25 cellular contexts compared by ENCODE assay signal in the genomic region with DNA sequence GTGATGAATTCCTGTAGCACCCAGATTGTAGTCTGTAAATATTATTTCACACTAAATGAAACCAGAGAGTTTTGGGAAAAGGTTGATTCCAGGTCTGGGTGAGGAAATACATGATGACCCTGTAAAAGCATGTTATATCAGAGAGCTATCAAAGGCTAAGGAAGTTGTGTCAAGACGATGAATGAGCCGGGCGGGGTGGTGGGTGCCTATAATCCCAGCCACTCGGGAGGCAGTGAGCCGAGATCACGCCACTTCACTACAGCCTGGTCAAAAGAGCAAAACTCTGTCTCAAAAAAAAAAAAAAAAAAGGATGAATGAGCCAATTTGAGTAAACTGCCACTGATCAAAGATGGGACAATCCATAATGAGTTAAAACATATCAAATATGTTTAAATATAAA.
"Had no signal": no experiment of that assay in that cellular context is flagged by ENCODE, and none has a peak within 500 bp of the region (broad histone marks: within the 10 kb centered on the region; RNA-seq: fewer than 3 reads in every experiment).

No MANE protein-coding gene starts in this region.

- H3K4me3 ChIP-seq: breast epithelium, neural progenitor cell, psoas muscle, suprapubic skin, transverse colon had no signal

- H3K36me3 ChIP-seq: breast epithelium, neural progenitor cell had no signal

- H3K4me1 Mint-ChIP-seq: central memory CD8-positive, alpha-beta T cell; neural progenitor cell had no signal

- ATAC-seq: natural killer cell had no signal

- H3K9me3 Mint-ChIP-seq: activated T-helper 1 cell treated with anti-CD3 and anti-CD28 coated beads, Interleukin-12 subunit alpha, Interleukin-12 subunit beta, Interleukin-2, Interleukin-4 antibody, amounts not matched to agents 30 ng/mL and 10 ng/mL and 1 ng/mL, durations not matched to agents 14 hours and 24 hours and 36 hours; central memory CD8-positive, alpha-beta T cell; natural killer cell; neural progenitor cell; T-helper 1 cell treated with Interleukin-12 subunit alpha and Interleukin-12 subunit beta and Interleukin-4 antibody, amounts not matched to agents 30 μg/mL and 1 μg/mL, for 36 hours had no signal

- H3K9ac ChIP-seq: neural progenitor cell, parathyroid adenoma had no signal

- H3K4me1 ChIP-seq: breast epithelium, neural progenitor cell had no signal

- H3K36me3 Mint-ChIP-seq: natural killer cell had no signal

- H3K27me3 Mint-ChIP-seq: central memory CD8-positive, alpha-beta T cell had no signal

- H3K4me3 Mint-ChIP-seq: activated T-helper 1 cell treated with anti-CD3 and anti-CD28 coated beads, Interleukin-12 subunit alpha, Interleukin-12 subunit beta, Interleukin-2, Interleukin-4 antibody, amounts not matched to agents 30 ng/mL and 10 ng/mL and 1 ng/mL, durations not matched to agents 14 hours and 24 hours and 36 hours; central memory CD8-positive, alpha-beta T cell; natural killer cell; neural progenitor cell; T-helper 1 cell treated with Interleukin-12 subunit alpha and Interleukin-12 subunit beta and Interleukin-4 antibody, amounts not matched to agents 30 μg/mL and 1 μg/mL, for 36 hours had no signal

- H3K27ac ChIP-seq: breast epithelium, neural progenitor cell, parathyroid adenoma, psoas muscle, suprapubic skin, transverse colon, VCaP had no signal

- H3K27me3 ChIP-seq: breast epithelium, neural progenitor cell, suprapubic skin, transverse colon had no signal

- H3K4me2 ChIP-seq: neural progenitor cell had no signal

- H3K9me3 ChIP-seq: breast epithelium, psoas muscle, suprapubic skin, transverse colon had no signal

- H2AFZ ChIP-seq: neural progenitor cell, parathyroid adenoma had no signal

- DNase-seq: activated CD4-positive, alpha-beta T cell treated with anti-CD3 and anti-CD28 coated beads for 4 hours; activated CD4-positive, alpha-beta T cell treated with anti-CD3 and anti-CD28 coated beads, Interleukin-2, amount 50 U/mL, for 4 hours; activated effector memory CD4-positive, alpha-beta T cell treated with anti-CD3 and anti-CD28 coated beads, Interleukin-2, amount 50 U/mL, for 16 hours; activated T-cell treated with anti-CD3 and anti-CD28 coated beads for 4 hours; dermis blood vessel endothelial cell; effector CD4-positive, alpha-beta T cell; left cardiac atrium; midbrain; natural killer cell; occipital lobe; psoas muscle; stimulated activated CD4-positive, alpha-beta T cell treated with anti-CD3 and anti-CD28 coated beads, Interleukin-15, amount 100 ng/mL, for 24 hours; stimulated activated CD4-positive, alpha-beta T cell treated with anti-CD3 and anti-CD28 coated beads, Interleukin-2, amount 100 ng/mL, for 24 hours; stimulated activated naive CD4-positive, alpha-beta T cell; SW 1271; T-helper 9 cell; transverse colon had no signal

- H3K27ac Mint-ChIP-seq: activated T-helper 1 cell treated with anti-CD3 and anti-CD28 coated beads, Interleukin-12 subunit alpha, Interleukin-12 subunit beta, Interleukin-2, Interleukin-4 antibody, amounts not matched to agents 30 ng/mL and 10 ng/mL and 1 ng/mL, durations not matched to agents 14 hours and 24 hours and 36 hours; natural killer cell; neural progenitor cell; T-helper 1 cell treated with Interleukin-12 subunit alpha and Interleukin-12 subunit beta and Interleukin-4 antibody, amounts not matched to agents 30 μg/mL and 1 μg/mL, for 36 hours had no signal
